In the genomic region with DNA sequence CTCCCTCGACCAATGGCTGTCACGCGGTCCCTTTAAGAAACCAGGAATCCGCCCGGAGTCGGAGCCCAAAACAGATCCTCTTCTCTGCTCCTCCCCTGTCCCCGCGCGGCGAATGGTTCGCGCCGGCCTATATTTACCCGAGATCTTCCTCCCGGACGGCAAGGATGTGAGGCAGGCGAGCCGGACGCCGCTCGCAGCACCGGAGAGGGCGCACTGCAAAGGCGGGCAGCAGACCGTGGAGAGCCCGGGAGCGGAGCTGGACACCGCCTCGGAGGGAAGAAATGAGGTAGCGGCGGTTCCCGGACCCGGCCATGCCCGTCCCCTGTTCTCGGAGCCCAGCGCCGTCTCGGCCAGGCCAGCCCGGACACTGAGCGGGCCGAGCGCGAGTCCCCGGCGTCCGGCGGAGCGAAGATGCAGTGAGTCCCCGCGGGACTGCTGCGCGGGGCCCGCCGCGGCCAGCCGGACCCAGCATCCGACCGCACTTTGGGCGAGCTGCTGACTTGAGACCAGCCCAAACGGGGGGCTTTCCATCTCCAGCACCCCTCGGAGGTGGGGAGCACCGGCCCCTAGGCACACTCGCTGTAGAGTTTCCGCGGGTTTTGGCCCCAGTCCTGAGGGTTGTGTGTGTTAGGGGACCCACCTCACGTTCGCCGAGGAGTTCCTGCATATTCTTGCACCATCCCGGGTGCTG, we compare ENCODE assay signal across 1 cellular context.
A peak's percentile ranks its signal among the peaks of the same experiment; 100 is the strongest.
TF ChIP-seq lines count a peak whose summit lies in the region.

A gene with protein sequence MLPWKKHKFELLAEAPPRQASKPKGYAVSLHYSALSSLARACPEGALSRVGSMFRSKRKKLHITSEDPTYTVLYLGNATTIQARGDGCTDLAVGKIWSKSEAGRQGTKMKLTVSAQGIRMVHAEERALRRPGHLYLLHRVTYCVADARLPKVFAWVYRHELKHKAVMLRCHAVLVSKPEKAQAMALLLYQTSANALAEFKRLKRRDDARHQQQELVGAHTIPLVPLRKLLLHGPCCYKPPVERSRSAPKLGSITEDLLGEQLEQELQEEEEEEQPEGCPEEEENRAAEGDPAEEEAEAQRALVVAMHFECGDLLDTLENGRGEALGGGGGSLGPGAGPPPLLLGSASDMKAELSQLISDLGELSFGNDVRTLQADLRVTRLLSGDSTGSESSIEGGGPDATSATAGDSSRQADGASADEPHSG (plus strand): TSS at position 161 of the 691 bp plus-strand sequence. CDS start 944 bp downstream, outside the sequence.

TF ChIP-seq in IMR-90, 13 proteins besides CTCF, POLR2A, EP300 and RAD21:
- TF ChIP-seq CHD1 (IDR thresholded peaks at IDR 0.05; ENCODE audit: low read depth, low read length) (peak; percentile 94; the same call in 1 of the 2 replicates), SMC3 (IDR thresholded peaks at IDR 0.05; ENCODE audit: low read depth, low read length) (peak; percentile 36; the same call in 1 of the 2 replicates), CEBPB (IDR thresholded peaks at IDR 0.05; ENCODE audit: low read depth, low read length) (peak; percentile 25; the same call in 1 of the 2 replicates), FOS (IDR thresholded peaks at IDR 0.05; ENCODE audit: low read depth, low read length) (no peak), MAZ (IDR thresholded peaks at IDR 0.05; ENCODE audit: borderline replicate concordance, low read depth, low read length) (peak; percentile 77), MXI1 (IDR thresholded peaks at IDR 0.05; ENCODE audit: borderline replicate concordance, low read depth, low read length) (peak; percentile 66; the same call in 1 of the 2 replicates), RFX5 (IDR thresholded peaks at IDR 0.05; ENCODE audit: low read depth, low read length) (no peak), RCOR1 (IDR thresholded peaks at IDR 0.05; ENCODE audit: insufficient replicate concordance, low read length) (no peak), NFE2L2 (IDR thresholded peaks at IDR 0.05; ENCODE audit: low read depth, low read length) (no peak), MAFK (IDR thresholded peaks at IDR 0.05; ENCODE audit: low read depth, low read length) (no peak), BHLHE40 (IDR thresholded peaks at IDR 0.05; ENCODE audit: low read depth, low read length) (peak; percentile 94)
- TF ChIP-seq, protein P1, sequence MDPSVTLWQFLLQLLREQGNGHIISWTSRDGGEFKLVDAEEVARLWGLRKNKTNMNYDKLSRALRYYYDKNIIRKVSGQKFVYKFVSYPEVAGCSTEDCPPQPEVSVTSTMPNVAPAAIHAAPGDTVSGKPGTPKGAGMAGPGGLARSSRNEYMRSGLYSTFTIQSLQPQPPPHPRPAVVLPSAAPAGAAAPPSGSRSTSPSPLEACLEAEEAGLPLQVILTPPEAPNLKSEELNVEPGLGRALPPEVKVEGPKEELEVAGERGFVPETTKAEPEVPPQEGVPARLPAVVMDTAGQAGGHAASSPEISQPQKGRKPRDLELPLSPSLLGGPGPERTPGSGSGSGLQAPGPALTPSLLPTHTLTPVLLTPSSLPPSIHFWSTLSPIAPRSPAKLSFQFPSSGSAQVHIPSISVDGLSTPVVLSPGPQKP (IDR thresholded peaks at IDR 0.05; ENCODE audit: borderline replicate concordance, low read depth, low read length) = no peak
- TF ChIP-seq, protein P2, sequence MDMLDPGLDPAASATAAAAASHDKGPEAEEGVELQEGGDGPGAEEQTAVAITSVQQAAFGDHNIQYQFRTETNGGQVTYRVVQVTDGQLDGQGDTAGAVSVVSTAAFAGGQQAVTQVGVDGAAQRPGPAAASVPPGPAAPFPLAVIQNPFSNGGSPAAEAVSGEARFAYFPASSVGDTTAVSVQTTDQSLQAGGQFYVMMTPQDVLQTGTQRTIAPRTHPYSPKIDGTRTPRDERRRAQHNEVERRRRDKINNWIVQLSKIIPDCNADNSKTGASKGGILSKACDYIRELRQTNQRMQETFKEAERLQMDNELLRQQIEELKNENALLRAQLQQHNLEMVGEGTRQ (IDR thresholded peaks at IDR 0.05; ENCODE audit: low read depth, low read length) = no peak
